In the genomic region with DNA sequence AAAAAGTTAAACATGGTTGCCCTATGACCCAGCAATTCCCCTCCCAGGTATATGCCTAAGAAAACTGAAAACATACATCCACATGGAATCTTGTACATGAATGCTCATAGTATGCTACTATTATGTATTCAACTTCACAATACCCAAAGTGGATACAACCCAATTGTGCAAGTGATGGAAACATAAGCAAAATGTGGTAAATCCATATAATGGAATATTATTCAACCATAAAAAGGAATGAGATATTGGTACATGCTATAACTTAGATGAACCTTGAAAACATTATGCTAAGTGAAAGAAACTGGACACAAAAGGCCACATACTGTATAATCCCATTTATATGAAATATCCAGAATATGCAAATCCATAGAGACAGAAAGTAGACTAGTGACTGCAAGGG, we compare ENCODE assay signal across 20 cellular contexts. TPM values are rescaled to one million over a fixed set of nuclear protein-coding genes. Genes with fewer than 3 reads are reported as not detected.
DNase-seq lines count a peak whose midpoint lies in the region; ATAC-seq and TF ChIP-seq lines count a peak whose summit lies in the region.
"Had no signal": no experiment of that assay in that cellular context is flagged by ENCODE, and none has a peak within 500 bp of the region (broad histone marks: within the 10 kb centered on the region; RNA-seq: fewer than 3 reads in every experiment).

No MANE protein-coding gene starts in this region.

- H3K9ac ChIP-seq in SK-N-SH: no peak overlapping the region
- H3K9ac ChIP-seq in neural progenitor cell: no peak overlapping the region
- H3K9ac ChIP-seq: BLaER1 had no signal

- peaks cover 20% of the 10 kb centered on the region for H3K36me3 Mint-ChIP-seq in central memory CD8-positive, alpha-beta T cell (ENCODE audit: insufficient read depth)
- peaks cover 15% of the 10 kb centered on the region for H3K36me3 Mint-ChIP-seq in neural progenitor cell

- H3K27me3 ChIP-seq in SK-N-SH (ENCODE audit: insufficient read depth) (no peaks in the 10 kb centered on the region), neural progenitor cell (no peaks in the 10 kb centered on the region)
- H3K27me3 ChIP-seq: BE2C, BLaER1 had no signal

- H3K4me2 ChIP-seq in SK-N-SH (no peak overlapping the region), neural progenitor cell (no peak overlapping the region)
- H3K4me2 ChIP-seq: BLaER1 had no signal

- H3K27me3 Mint-ChIP-seq in central memory CD8-positive, alpha-beta T cell: no peaks in the 10 kb centered on the region
- no peaks in the 10 kb centered on the region for H3K27me3 Mint-ChIP-seq in neural progenitor cell (ENCODE audit: insufficient read depth, low read depth)
- H3K27me3 Mint-ChIP-seq: CD4-positive, alpha-beta memory T cell; CD4-positive, CD25-positive, alpha-beta regulatory T cell had no signal

- H4K20me1 ChIP-seq in SK-N-SH (ENCODE audit: insufficient read depth) (no peaks in the 10 kb centered on the region), neural progenitor cell (ENCODE audit: low read depth) (no peaks in the 10 kb centered on the region)
- H4K20me1 ChIP-seq: BLaER1 had no signal

- H3F3A ChIP-seq in SK-N-SH (replicated peaks; ENCODE audit: insufficient read depth) (peaks cover 2% of the 10 kb centered on the region), neural progenitor cell (ENCODE audit: low read depth) (peaks cover 4% of the 10 kb centered on the region)

- no peak for TF ChIP-seq RAD21 in SK-N-SH (IDR thresholded peaks at IDR 0.05; ENCODE audit: low read length)

- DNase-seq in SK-N-SH (no peak), neural progenitor cell (ENCODE audit: low spot score) (no peak), MV-4-11 (lab: John Stamatoyannopoulos, UW) (no peak), kidney glomerular epithelial cell (lab: John Stamatoyannopoulos, UW) (no peak), NCI-H187 treated with DMSO at 0.1 percent for 48 hours (lab: John Stamatoyannopoulos, UW) (no peak)
- no peak for DNase-seq in central memory CD8-positive, alpha-beta T cell (ENCODE audit: low spot score in 2 of 2)
- DNase-seq: ACHN; BE2C; C1 segment of cervical spinal cord; Caco-2; Calu3; CD4-positive, alpha-beta memory T cell; CD4-positive, CD25-positive, alpha-beta regulatory T cell; DMS79 treated with DMSO at 0.1 percent for 48 hours; GF-D8 had no signal

- H3K9me3 ChIP-seq in SK-N-SH (no peaks in the 10 kb centered on the region), HEK293 (ENCODE audit: control insufficient read depth, insufficient read depth, low read depth, low read length) (no peaks in the 10 kb centered on the region), neural progenitor cell (ENCODE audit: low read depth) (no peaks in the 10 kb centered on the region)
- H3K9me3 ChIP-seq: BE2C, BLaER1, Caco-2 had no signal

- H3K4me3 Mint-ChIP-seq in central memory CD8-positive, alpha-beta T cell: no peak overlapping the region
- H3K4me3 Mint-ChIP-seq in neural progenitor cell: no peak overlapping the region
- H3K4me3 Mint-ChIP-seq: CD14-positive monocyte; CD4-positive, alpha-beta memory T cell; CD4-positive, CD25-positive, alpha-beta regulatory T cell had no signal

- H2AFZ ChIP-seq in SK-N-SH (ENCODE audit: low read depth) (no peak overlapping the region), neural progenitor cell (replicated peaks) (no peak overlapping the region)

- TF ChIP-seq EP300 in SK-N-SH (IDR thresholded peaks at IDR 0.05; ENCODE audit: borderline replicate concordance in 1 of 2, low read depth in 1 of 2, low read length in 1 of 2): no peak

- no peaks in the 10 kb centered on the region; the same call in 1 of the 2 replicates for H3K79me2 ChIP-seq in SK-N-SH (ENCODE audit: insufficient read depth)
- no peaks in the 10 kb centered on the region for H3K79me2 ChIP-seq in neural progenitor cell (ENCODE audit: low read depth)

- no peaks in the 10 kb centered on the region for H3K4me1 ChIP-seq in SK-N-SH (ENCODE audit: control insufficient read depth in 1 of 2, insufficient read depth in 2 of 2, low read depth in 1 of 2, low read length in 1 of 2)
- H3K4me1 ChIP-seq in HEK293 (ENCODE audit: control insufficient read depth, insufficient read depth, low read length): no peaks in the 10 kb centered on the region
- no peaks in the 10 kb centered on the region for H3K4me1 ChIP-seq in neural progenitor cell
- H3K4me1 ChIP-seq: BE2C, BLaER1, Caco-2 had no signal

- peak overlapping the region; percentile 26 for H3K27ac Mint-ChIP-seq in central memory CD8-positive, alpha-beta T cell (ENCODE audit: low read depth)
- H3K27ac Mint-ChIP-seq in neural progenitor cell: no peak overlapping the region

- POLR2A ChIA-PET in SK-N-SH (lab: Yijun Ruan, JAX): no interaction called here
- POLR2A ChIA-PET in HEK293 (lab: Yijun Ruan, JAX): no interaction called here

- CTCF ChIA-PET in SK-N-SH (lab: Yijun Ruan, JAX) (no interaction called here), HEK293 (lab: Yijun Ruan, JAX) (no interaction called here)

- no peaks in the 10 kb centered on the region for H3K9me2 ChIP-seq in SK-N-SH

- H3K4me3 ChIP-seq in SK-N-SH (ENCODE audit: low read depth in 2 of 2, low read length in 1 of 2) (no peak overlapping the region), HEK293 (ENCODE audit: low read depth, low read length) (no peak overlapping the region), neural progenitor cell (no peak overlapping the region)
- H3K4me3 ChIP-seq: BLaER1 had no signal

- H3K36me3 ChIP-seq in SK-N-SH (replicated peaks in 1 of 2; ENCODE audit: control insufficient read depth in 1 of 2, insufficient read depth in 2 of 2, low read length in 1 of 2) (peaks cover 20 to 31% of the 10 kb centered on the region in 2 experiments), HEK293 (ENCODE audit: control insufficient read depth in 2 of 2, insufficient read depth in 1 of 2, low read length in 2 of 2) (peaks cover 33 to 56% of the 10 kb centered on the region in 2 experiments), neural progenitor cell (peaks cover 8% of the 10 kb centered on the region)

- H3K4me1 Mint-ChIP-seq in central memory CD8-positive, alpha-beta T cell: peaks cover 8% of the 10 kb centered on the region
- no peaks in the 10 kb centered on the region for H3K4me1 Mint-ChIP-seq in neural progenitor cell
- H3K4me1 Mint-ChIP-seq: CD14-positive monocyte had no signal

- H3K9me3 Mint-ChIP-seq in central memory CD8-positive, alpha-beta T cell: no peaks in the 10 kb centered on the region
- H3K9me3 Mint-ChIP-seq in neural progenitor cell: no peaks in the 10 kb centered on the region
- H3K9me3 Mint-ChIP-seq: CD4-positive, alpha-beta memory T cell; CD4-positive, CD25-positive, alpha-beta regulatory T cell had no signal

- no peak for ATAC-seq in SK-N-SH treated with all-trans-retinoic acid at 6 μM for 48 hours
- no peak for ATAC-seq in central memory CD8-positive, alpha-beta T cell (replicated peaks; ENCODE audit: extremely low read depth, poor library complexity, severe bottlenecking)

- no peak overlapping the region for H3K27ac ChIP-seq in SK-N-SH (ENCODE audit: low read depth in 2 of 2, low read length in 1 of 2)
- H3K27ac ChIP-seq in HEK293 (ENCODE audit: extremely low read depth, low read depth, low read length): no peak overlapping the region
- H3K27ac ChIP-seq in neural progenitor cell: peak overlapping the region; percentile 37
- H3K27ac ChIP-seq: 22Rv1, BLaER1 had no signal

- TF ChIP-seq CTCF in SK-N-SH (IDR thresholded peaks at IDR 0.05) (no peak), HEK293 (tag by site-specific recombination; IDR thresholded peaks at IDR 0.05) (no peak), neural progenitor cell (IDR thresholded peaks at IDR 0.05) (no peak)

TF ChIP-seq in SK-N-SH treated with all-trans-retinoic acid at 6 μM for 48 hours, 23 proteins besides CTCF, POLR2A, EP300 and RAD21 (continues in another document):
- peak; percentile 78 for TF ChIP-seq ZNF8 (CRISPR knock-in tag; IDR thresholded peaks at IDR 0.05)

TF ChIP-seq in SK-N-SH, 30 proteins besides CTCF, POLR2A, EP300 and RAD21:
- TF ChIP-seq MEF2A (IDR thresholded peaks at IDR 0.05; ENCODE audit: borderline replicate concordance, low read depth) (no peak), ELF1 (IDR thresholded peaks at IDR 0.05) (no peak), RXRA (IDR thresholded peaks at IDR 0.05; ENCODE audit: borderline replicate concordance, low read depth) (no peak), NFIC (IDR thresholded peaks at IDR 0.05; ENCODE audit: borderline replicate concordance) (no peak)

TF ChIP-seq in HEK293, 187 proteins besides CTCF, POLR2A, EP300 and RAD21 (continues in another document):
- peak; percentile 93 for TF ChIP-seq ZNF146 (tag by site-specific recombination; IDR thresholded peaks at IDR 0.05)
- TF ChIP-seq, protein P1, sequence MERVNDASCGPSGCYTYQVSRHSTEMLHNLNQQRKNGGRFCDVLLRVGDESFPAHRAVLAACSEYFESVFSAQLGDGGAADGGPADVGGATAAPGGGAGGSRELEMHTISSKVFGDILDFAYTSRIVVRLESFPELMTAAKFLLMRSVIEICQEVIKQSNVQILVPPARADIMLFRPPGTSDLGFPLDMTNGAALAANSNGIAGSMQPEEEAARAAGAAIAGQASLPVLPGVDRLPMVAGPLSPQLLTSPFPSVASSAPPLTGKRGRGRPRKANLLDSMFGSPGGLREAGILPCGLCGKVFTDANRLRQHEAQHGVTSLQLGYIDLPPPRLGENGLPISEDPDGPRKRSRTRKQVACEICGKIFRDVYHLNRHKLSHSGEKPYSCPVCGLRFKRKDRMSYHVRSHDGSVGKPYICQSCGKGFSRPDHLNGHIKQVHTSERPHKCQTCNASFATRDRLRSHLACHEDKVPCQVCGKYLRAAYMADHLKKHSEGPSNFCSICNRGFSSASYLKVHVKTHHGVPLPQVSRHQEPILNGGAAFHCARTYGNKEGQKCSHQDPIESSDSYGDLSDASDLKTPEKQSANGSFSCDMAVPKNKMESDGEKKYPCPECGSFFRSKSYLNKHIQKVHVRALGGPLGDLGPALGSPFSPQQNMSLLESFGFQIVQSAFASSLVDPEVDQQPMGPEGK (tag by site-specific recombination; IDR thresholded peaks at IDR 0.05): no peak

RNA-seq across cellular contexts. Expression of gene CCDC125, which starts 18.1 kb away (rescaled TPM):
- polyA plus RNA-seq in SK-N-SH (2012; rRNA removed): 1.7 and 2.3 TPM in 2 replicates
- 1.9 and 2.4 TPM in 2 replicates for polyA plus RNA-seq in SK-N-SH (2012; cell fraction: cytosol; rRNA removed)
- 4.8 and 6.7 TPM in 2 replicates for polyA plus RNA-seq in SK-N-SH (2012; cell fraction: nucleus; rRNA removed)
- 0.53 and 0.54 TPM in 2 replicates for total RNA-seq in neural progenitor cell (ENCODE audit: low replicate concordance)

RNA-seq across cellular contexts. Expression of gene AK6, which starts 18.7 kb away (rescaled TPM):
- 12.9 and 15.1 TPM in 2 replicates for polyA plus RNA-seq in SK-N-SH (2012; rRNA removed)
- 23.4 and 43.1 TPM in 2 replicates for polyA plus RNA-seq in SK-N-SH (2012; cell fraction: cytosol; rRNA removed)
- 4.9 and 9.5 TPM in 2 replicates for polyA plus RNA-seq in SK-N-SH (2012; cell fraction: nucleus; rRNA removed)
- 21.6 and 50.4 TPM in 2 replicates for total RNA-seq in neural progenitor cell (ENCODE audit: low replicate concordance)

RNA-seq across cellular contexts. Expression of gene TAF9, which starts 18.7 kb away (rescaled TPM):
- polyA plus RNA-seq in SK-N-SH (2012; rRNA removed): 106 and 138 TPM in 2 replicates
- 140 and 172 TPM in 2 replicates for polyA plus RNA-seq in SK-N-SH (2012; cell fraction: cytosol; rRNA removed)
- polyA plus RNA-seq in SK-N-SH (2012; cell fraction: nucleus; rRNA removed): 65.0 and 98.1 TPM in 2 replicates
- 66.3 and 97.0 TPM in 2 replicates for total RNA-seq in neural progenitor cell (ENCODE audit: low replicate concordance)

RNA-seq across cellular contexts. Expression of gene RAD17, which starts 19.0 kb away (rescaled TPM):
- polyA plus RNA-seq in SK-N-SH (2012; rRNA removed): 15.4 and 16.9 TPM in 2 replicates
- 15.0 and 16.9 TPM in 2 replicates for polyA plus RNA-seq in SK-N-SH (2012; cell fraction: cytosol; rRNA removed)
- polyA plus RNA-seq in SK-N-SH (2012; cell fraction: nucleus; rRNA removed): 34.8 and 41.9 TPM in 2 replicates
- total RNA-seq in neural progenitor cell (ENCODE audit: low replicate concordance): 32.3 and 51.6 TPM in 2 replicates
